ENCODE assay signal across 1 cellular context in the genomic region with DNA sequence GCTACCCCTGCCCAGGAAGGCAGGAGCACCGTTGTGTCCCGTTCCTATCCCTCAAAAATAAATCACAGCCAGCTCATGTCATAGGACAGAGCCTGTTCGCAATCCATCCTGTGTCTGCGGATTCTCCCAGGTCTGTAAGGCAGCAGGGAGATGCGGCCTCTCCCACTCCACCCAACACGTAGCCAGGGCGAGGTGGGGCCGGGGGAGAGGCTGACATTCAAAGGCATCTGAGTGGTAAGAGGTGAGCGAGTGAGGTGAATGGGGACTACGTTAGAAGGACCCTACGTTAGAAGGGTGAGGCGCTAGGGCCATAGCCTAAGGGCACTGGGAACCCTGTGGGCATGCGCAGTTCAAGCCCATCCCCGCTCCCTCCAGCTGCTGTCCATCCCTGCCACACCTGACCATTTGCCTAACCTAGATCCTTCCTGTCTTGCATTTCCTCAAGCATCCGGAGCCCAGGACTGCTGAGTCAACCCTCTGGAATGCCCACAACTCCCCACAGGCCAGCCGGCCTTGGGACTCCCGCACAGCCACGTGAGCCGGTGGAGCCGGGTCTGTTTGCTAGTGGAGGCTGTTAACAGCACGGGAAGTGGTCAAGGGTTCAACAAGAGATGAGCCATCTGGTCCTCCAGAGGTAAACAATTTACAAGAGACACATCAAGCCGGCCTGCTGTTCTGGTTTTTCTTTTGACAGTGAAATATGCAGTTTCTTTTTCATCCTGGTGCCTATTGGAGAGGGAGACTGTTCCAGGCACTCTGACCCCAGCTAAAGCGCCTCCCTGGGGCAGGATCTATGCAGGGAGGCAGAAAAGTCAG.
TF ChIP-seq lines count a peak whose summit lies in the region.

No MANE protein-coding gene starts in this region.

TF ChIP-seq in HepG2, 621 proteins besides CTCF, POLR2A, EP300 and RAD21 (continued from another document):
- TF ChIP-seq MAFG (CRISPR knock-in tag; IDR thresholded peaks at IDR 0.05) (peak; percentile 91), ZNF770 (CRISPR knock-in tag; IDR thresholded peaks at IDR 0.05) (peak; percentile 95), GATAD2A (CRISPR knock-in tag; IDR thresholded peaks at IDR 0.05) (peak; percentile 99), SALL2 (CRISPR knock-in tag; IDR thresholded peaks at IDR 0.05) (no peak; the same call in 1 of the 2 replicates), JUND (CRISPR knock-in tag; IDR thresholded peaks at IDR 0.05) (peak; percentile 100), THAP7 (CRISPR knock-in tag; IDR thresholded peaks at IDR 0.05) (peak; percentile 64; the same call in 1 of the 2 replicates), JUN (CRISPR knock-in tag; IDR thresholded peaks at IDR 0.05) (peak; percentile 99), TEAD3 (CRISPR knock-in tag; optimal IDR thresholded peaks at IDR 0.05; ENCODE audit: borderline replicate concordance) (peak; percentile 99), RBM39 (IDR thresholded peaks at IDR 0.05; ENCODE audit: low read depth, low read length, poor library complexity, severe bottlenecking) (peak; percentile 34), HNF1B (CRISPR knock-in tag; IDR thresholded peaks at IDR 0.05) (peak; percentile 100), FOXP4 (CRISPR knock-in tag; IDR thresholded peaks at IDR 0.05) (peak; percentile 100), PBX2 (CRISPR knock-in tag; IDR thresholded peaks at IDR 0.05) (no peak), SMAD1 (CRISPR knock-in tag; IDR thresholded peaks at IDR 0.05; ENCODE audit: borderline replicate concordance, low read depth) (peak; percentile 61; the same call in 1 of the 2 replicates), ZFP90 (CRISPR knock-in tag; IDR thresholded peaks at IDR 0.05; ENCODE audit: borderline replicate concordance) (peak; percentile 97), NFYB (CRISPR knock-in tag; IDR thresholded peaks at IDR 0.05) (0 out of 2 replicates have a peak, but pooled peaks have one; percentile 24), ZNF282 (IDR thresholded peaks at IDR 0.05; ENCODE audit: partially characterized antibody) (no peak), NPAS2 (CRISPR knock-in tag; IDR thresholded peaks at IDR 0.05; ENCODE audit: borderline replicate concordance) (no peak)
- TF ChIP-seq, protein P1, sequence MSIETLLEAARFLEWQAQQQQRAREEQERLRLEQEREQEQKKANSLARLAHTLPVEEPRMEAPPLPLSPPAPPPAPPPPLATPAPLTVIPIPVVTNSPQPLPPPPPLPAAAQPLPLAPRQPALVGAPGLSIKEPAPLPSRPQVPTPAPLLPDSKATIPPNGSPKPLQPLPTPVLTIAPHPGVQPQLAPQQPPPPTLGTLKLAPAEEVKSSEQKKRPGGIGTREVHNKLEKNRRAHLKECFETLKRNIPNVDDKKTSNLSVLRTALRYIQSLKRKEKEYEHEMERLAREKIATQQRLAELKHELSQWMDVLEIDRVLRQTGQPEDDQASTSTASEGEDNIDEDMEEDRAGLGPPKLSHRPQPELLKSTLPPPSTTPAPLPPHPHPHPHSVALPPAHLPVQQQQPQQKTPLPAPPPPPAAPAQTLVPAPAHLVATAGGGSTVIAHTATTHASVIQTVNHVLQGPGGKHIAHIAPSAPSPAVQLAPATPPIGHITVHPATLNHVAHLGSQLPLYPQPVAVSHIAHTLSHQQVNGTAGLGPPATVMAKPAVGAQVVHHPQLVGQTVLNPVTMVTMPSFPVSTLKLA (IDR thresholded peaks at IDR 0.05): peak; percentile 87
- TF ChIP-seq, protein P2, sequence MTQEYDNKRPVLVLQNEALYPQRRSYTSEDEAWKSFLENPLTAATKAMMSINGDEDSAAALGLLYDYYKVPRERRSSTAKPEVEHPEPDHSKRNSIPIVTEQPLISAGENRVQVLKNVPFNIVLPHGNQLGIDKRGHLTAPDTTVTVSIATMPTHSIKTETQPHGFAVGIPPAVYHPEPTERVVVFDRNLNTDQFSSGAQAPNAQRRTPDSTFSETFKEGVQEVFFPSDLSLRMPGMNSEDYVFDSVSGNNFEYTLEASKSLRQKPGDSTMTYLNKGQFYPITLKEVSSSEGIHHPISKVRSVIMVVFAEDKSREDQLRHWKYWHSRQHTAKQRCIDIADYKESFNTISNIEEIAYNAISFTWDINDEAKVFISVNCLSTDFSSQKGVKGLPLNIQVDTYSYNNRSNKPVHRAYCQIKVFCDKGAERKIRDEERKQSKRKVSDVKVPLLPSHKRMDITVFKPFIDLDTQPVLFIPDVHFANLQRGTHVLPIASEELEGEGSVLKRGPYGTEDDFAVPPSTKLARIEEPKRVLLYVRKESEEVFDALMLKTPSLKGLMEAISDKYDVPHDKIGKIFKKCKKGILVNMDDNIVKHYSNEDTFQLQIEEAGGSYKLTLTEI (CRISPR knock-in tag; conservative IDR thresholded peaks at IDR 0.05): no peak
- TF ChIP-seq, protein P3, sequence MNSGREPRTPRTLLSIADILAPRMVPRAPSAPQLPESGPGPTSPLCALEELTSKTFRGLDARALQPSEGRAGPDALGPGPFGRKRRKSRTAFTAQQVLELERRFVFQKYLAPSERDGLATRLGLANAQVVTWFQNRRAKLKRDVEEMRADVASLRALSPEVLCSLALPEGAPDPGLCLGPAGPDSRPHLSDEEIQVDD (CRISPR knock-in tag; IDR thresholded peaks at IDR 0.05; ENCODE audit: borderline replicate concordance): peak; percentile 82; the same call in 1 of the 2 replicates
